Comparison of ENCODE assay signal across 10 cellular contexts in the genomic region with DNA sequence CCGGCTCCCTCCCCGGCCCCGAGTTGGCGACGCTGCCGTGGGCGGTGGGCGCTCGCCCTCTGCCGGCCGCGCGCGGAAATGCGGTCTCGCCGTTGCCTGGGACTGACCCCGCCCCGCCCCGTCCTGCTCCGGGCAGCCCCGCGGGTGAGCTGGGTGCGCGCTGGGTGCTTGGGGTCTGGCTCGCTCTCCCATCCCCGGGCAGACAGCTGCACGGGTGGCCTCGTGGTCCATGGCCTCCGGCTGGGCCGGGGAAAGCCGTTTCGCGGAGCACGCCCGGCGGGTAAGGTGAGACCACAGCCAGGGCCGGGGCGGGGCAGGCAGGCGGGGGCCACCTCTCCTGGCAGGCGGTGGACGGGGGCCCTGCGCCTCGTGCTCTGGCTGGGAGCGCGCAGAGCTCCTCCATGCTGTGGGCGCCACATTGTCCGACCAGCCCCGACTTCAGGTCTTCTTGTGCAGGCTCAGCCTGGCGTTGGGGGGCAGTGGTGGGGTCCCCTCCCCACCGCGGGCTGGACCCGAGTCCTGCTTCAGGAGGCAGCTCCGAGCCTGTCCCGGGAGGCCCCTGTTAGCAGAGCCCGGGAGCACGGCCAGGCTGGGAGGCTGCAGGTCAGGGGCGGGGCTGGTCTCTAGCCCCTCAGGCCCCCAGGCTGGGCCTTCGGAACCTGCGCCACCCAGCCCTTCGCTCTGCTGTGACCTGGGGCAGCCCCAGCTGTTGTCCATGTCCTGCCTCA. TPM values are rescaled to one million over a fixed set of nuclear protein-coding genes. Genes with fewer than 3 reads are reported as not detected.
DNase-seq lines count a peak whose midpoint lies in the region; ATAC-seq and TF ChIP-seq lines count a peak whose summit lies in the region.
"Had no signal": no experiment of that assay in that cellular context is flagged by ENCODE, and none has a peak within 500 bp of the region (broad histone marks: within the 10 kb centered on the region; RNA-seq: fewer than 3 reads in every experiment).

No MANE protein-coding gene starts in this region.

- DNase-seq in CD4-positive, alpha-beta T cell, result peak; percentile 44 to 76 (median 63)
- DNase-seq in HUDEP-2 (lab: John Stamatoyannopoulos, UW; ENCODE audit: unreplicated experiment in 76 of 76) (peak in 46 of 76 experiments; percentile 0 to 66 (median 34)), WERI-Rb-1 (peak; percentile 74), T47D (ENCODE audit: low read depth in 1 of 2, low spot score in 1 of 2) (peak; percentile 54 to 85), left colon (peak in 1 of 2 donors; percentile 76)
- peak; percentile 71 for DNase-seq in stimulated activated CD4-positive, alpha-beta T cell treated with anti-CD3 and anti-CD28 coated beads, Interleukin-4, amount 100 ng/mL, for 24 hours

- no peak overlapping the region for H3K27ac Mint-ChIP-seq in CD4-positive, alpha-beta T cell
- H3K27ac Mint-ChIP-seq: IgD-negative memory B cell had no signal

- no peaks in the 10 kb centered on the region for H3K9me3 ChIP-seq in CD4-positive, alpha-beta T cell (ENCODE audit: control insufficient read depth, low read length)
- H3K9me3 ChIP-seq in WERI-Rb-1 (ENCODE audit: severe bottlenecking), result no peaks in the 10 kb centered on the region

- H3K4me3 ChIP-seq in WERI-Rb-1 (ENCODE audit: low read depth, low read length), result peak overlapping the region; percentile 45

- intact Hi-C loops in CD4-positive, alpha-beta T cell (cut with DNase I, micrococcal nuclease), result loop anchor here in 1 of 2 experiments (2.0 kb wide), 2 partner anchors 290 to 392 kb away; no protein-coding TSS in a partner anchor
- intact Hi-C loops in left colon (cut with DNase I, micrococcal nuclease), result no loop called here

- CTCF ChIA-PET in CD4-positive, alpha-beta T cell (lab: Charles Lee), result interaction anchor here (0.6 kb wide), 1 partner anchor 389 kb away, joined by 3 read pairs; no protein-coding TSS in a partner anchor

- in situ Hi-C loops in T47D (cut with HindIII; ENCODE audit: low pct_unique_long_range_greater_than_20kb, low sequenced_read_pairs), result no loop called here

- ATAC-seq in CD4-positive, alpha-beta T cell (ENCODE audit: poor library complexity), result peak; percentile 83
- ATAC-seq in left colon (peak; percentile 60), GM21390 (IDR thresholded peaks at IDR 0.05; ENCODE audit: unreplicated experiment) (no peak), GM19463 (IDR thresholded peaks at IDR 0.05; ENCODE audit: unreplicated experiment) (no peak)

- H3K4me3 Mint-ChIP-seq in CD4-positive, alpha-beta T cell, result no peak overlapping the region
- H3K4me3 Mint-ChIP-seq: IgD-negative memory B cell had no signal

- no peaks in the 10 kb centered on the region for H3K4me1 Mint-ChIP-seq in CD4-positive, alpha-beta T cell (ENCODE audit: low read depth)
- H3K4me1 Mint-ChIP-seq: IgD-negative memory B cell had no signal

- H3K27me3 ChIP-seq in CD4-positive, alpha-beta T cell (ENCODE audit: control insufficient read depth, insufficient read depth, low read length), result peaks cover 35% of the 10 kb centered on the region
- no peaks in the 10 kb centered on the region for H3K27me3 ChIP-seq in WERI-Rb-1 (ENCODE audit: insufficient read depth, low read depth, severe bottlenecking)

- H3K36me3 ChIP-seq in WERI-Rb-1, result no peaks in the 10 kb centered on the region

- POLR2A ChIA-PET in CD4-positive, alpha-beta T cell (lab: Charles Lee), result no interaction called here

- H3K27ac ChIP-seq in CD4-positive, alpha-beta T cell (ENCODE audit: low read depth, low read length), result no peak overlapping the region
- H3K27ac ChIP-seq in WERI-Rb-1, result peak overlapping the region; percentile 40; the same call in 1 of the 2 replicates

- no peaks in the 10 kb centered on the region for H3K9me3 Mint-ChIP-seq in CD4-positive, alpha-beta T cell
- H3K9me3 Mint-ChIP-seq: IgD-negative memory B cell had no signal

- no peaks in the 10 kb centered on the region for H3K36me3 Mint-ChIP-seq in CD4-positive, alpha-beta T cell (ENCODE audit: low read depth)
- H3K36me3 Mint-ChIP-seq: IgD-negative memory B cell had no signal

- peaks cover 9% of the 10 kb centered on the region for H3K27me3 Mint-ChIP-seq in CD4-positive, alpha-beta T cell

- peak; percentile 50 for TF ChIP-seq CTCF in CD4-positive, alpha-beta T cell (IDR thresholded peaks at IDR 0.05)
- TF ChIP-seq CTCF in WERI-Rb-1 (IDR thresholded peaks at IDR 0.05; ENCODE audit: low read depth, low read length), result peak; percentile 75

RNA-seq across cellular contexts. Expression of gene C1QTNF8, which starts 7.0 kb away (rescaled TPM):
- not detected for total RNA-seq in CD4-positive, alpha-beta T cell
- not detected for total RNA-seq in left colon

RNA-seq across cellular contexts. Expression of gene SSTR5, which starts 30.5 kb away (rescaled TPM):
- total RNA-seq in CD4-positive, alpha-beta T cell, result not detected
- under 1 TPM in 1 of 2 donors, not detected in 1; 0.25 TPM for total RNA-seq in left colon
- total RNA-seq: temporal lobe had no signal

RNA-seq across cellular contexts. Expression of gene CACNA1H, which starts 49.8 kb away (rescaled TPM):
- 1 to 10 TPM; 5.7 to 6.3 TPM for total RNA-seq in CD4-positive, alpha-beta T cell
- total RNA-seq in left colon, result 10 to 100 TPM in 1 of 2 donors, 1 to 10 TPM in 1; 3.8 to 15.6 TPM

Comparison
In these comparisons a context has a peak if more than half of its experiments do, and no peak if none do; other contexts are left out.
1. ATAC-seq: peak in CD4-positive, alpha-beta T cell (single experiment) and left colon (single experiment); none in GM21390 (single experiment) and GM19463 (single experiment).